1 cellular context compared by ENCODE assay signal in genomic region chr1:56064705-56065104, GRCh38.
TF ChIP-seq lines count a peak whose summit lies in the region.

No MANE protein-coding gene starts in this region.

TF ChIP-seq in SK-N-SH, 30 proteins besides CTCF, POLR2A, EP300 and RAD21 (continued from another document):
- TF ChIP-seq IRF3 (IDR thresholded peaks at IDR 0.05; ENCODE audit: low read depth, low read length) (no peak), TAF1 (IDR thresholded peaks at IDR 0.05; ENCODE audit: borderline replicate concordance, low read depth, low read length) (no peak), FOXJ3 (CRISPR knock-in tag; IDR thresholded peaks at IDR 0.05) (no peak), SIN3A (IDR thresholded peaks at IDR 0.05; ENCODE audit: borderline replicate concordance, low read depth, low read length) (no peak), RXRA (IDR thresholded peaks at IDR 0.05; ENCODE audit: borderline replicate concordance, low read depth) (no peak), USF2 (IDR thresholded peaks at IDR 0.05; ENCODE audit: borderline replicate concordance, low read depth, low read length) (no peak), FOXM1 (IDR thresholded peaks at IDR 0.05; ENCODE audit: low read depth) (no peak), PBX3 (IDR thresholded peaks at IDR 0.05) (no peak), GATA2 (CRISPR knock-in tag; IDR thresholded peaks at IDR 0.05) (no peak), MXI1 (IDR thresholded peaks at IDR 0.05; ENCODE audit: low read depth, low read length) (no peak), REST (IDR thresholded peaks at IDR 0.05; ENCODE audit: low read depth, low read length) (no peak)
TF ChIP-seq in SK-N-SH: peak in this region for 0.
